In the genomic region with DNA sequence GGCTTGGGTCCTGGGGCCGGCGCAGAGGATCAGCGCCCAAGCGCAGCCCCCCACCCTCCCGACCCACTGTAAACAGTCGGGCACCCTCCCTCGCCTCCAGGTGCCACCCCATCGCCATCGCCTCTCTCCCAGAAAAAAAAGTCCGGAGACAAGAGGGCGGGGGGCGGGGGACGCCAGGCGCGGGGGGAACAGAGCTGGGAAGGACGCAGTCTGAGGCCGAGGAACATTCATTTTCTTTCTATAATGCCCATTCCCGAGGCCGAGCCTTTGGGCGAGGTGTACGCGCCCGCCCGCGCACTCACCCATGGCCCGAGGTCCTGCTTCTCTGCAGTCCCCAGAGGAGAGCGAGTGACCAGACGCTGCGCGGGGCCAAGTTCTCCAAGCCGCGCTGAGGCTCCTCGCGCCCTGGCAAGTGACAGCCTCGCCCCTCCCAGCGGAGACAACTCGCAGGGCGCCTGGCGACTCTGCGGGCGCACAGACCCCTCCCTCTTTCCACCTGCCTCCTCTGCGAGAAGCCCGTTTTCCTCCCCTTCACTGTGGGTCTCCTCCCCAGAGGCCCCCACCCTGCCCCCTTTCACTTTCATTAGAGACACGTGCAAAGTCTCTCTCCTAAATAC, we compare ENCODE assay signal across 9 cellular contexts.
DNase-seq lines count a peak whose midpoint lies in the region; ATAC-seq, FAIRE-seq and TF ChIP-seq lines count a peak whose summit lies in the region.
"Had no signal": no experiment of that assay in that cellular context is flagged by ENCODE, and none has a peak within 500 bp of the region (broad histone marks: within the 10 kb centered on the region; RNA-seq: fewer than 3 reads in every experiment).

No MANE protein-coding gene starts in this region.

- in situ Hi-C loops in astrocyte of the spinal cord (cut with HindIII; ENCODE audit: low sequenced_read_pairs) = no loop called here

- peaks cover 7% of the 10 kb centered on the region for H3K4me1 Mint-ChIP-seq in stimulated activated effector memory CD8-positive, alpha-beta T cell treated with anti-CD3 and anti-CD28 coated beads, Interleukin-12 subunit alpha, Interleukin-12 subunit beta, amount 100 ng/mL, for 72 hours

- no peaks in the 10 kb centered on the region for H3K9me3 ChIP-seq in kidney (ENCODE audit: control insufficient read depth in 1 of 2, low read length in 2 of 2)

- intact Hi-C loops in kidney (cut with DNase I) = no loop called here

- no peaks in the 10 kb centered on the region for H3K36me3 ChIP-seq in kidney (ENCODE audit: control insufficient read depth in 1 of 2, insufficient read depth in 2 of 2, low read length in 2 of 2)

- H3K36me3 Mint-ChIP-seq in stimulated activated effector memory CD8-positive, alpha-beta T cell treated with anti-CD3 and anti-CD28 coated beads, Interleukin-12 subunit alpha, Interleukin-12 subunit beta, amount 100 ng/mL, for 72 hours = no peaks in the 10 kb centered on the region

- H3K27ac ChIP-seq in kidney (ENCODE audit: low read depth in 2 of 2, low read length in 2 of 2) = no peak overlapping the region
- H3K27ac ChIP-seq: C4-2B had no signal

- H3K9me3 Mint-ChIP-seq in stimulated activated effector memory CD8-positive, alpha-beta T cell treated with anti-CD3 and anti-CD28 coated beads, Interleukin-12 subunit alpha, Interleukin-12 subunit beta, amount 100 ng/mL, for 72 hours = no peaks in the 10 kb centered on the region

- H3K4me3 ChIP-seq in astrocyte of the spinal cord (ENCODE audit: low read depth, low read length) (peak overlapping the region; percentile 46), kidney (ENCODE audit: low read length in 2 of 2) (peak overlapping the region; percentile 44 to 77)

- peak overlapping the region in 1 of 2 donors; percentile 46 for H3K9ac ChIP-seq in kidney (ENCODE audit: low read length in 2 of 2)

- peak; percentile 81 for ATAC-seq in GM21717 (IDR thresholded peaks at IDR 0.05; ENCODE audit: unreplicated experiment)
- peak; percentile 21 for ATAC-seq in stimulated activated effector memory CD8-positive, alpha-beta T cell treated with anti-CD3 and anti-CD28 coated beads, Interleukin-12 subunit alpha, Interleukin-12 subunit beta, amount 100 ng/mL, for 72 hours

- no peak overlapping the region for H3K27ac Mint-ChIP-seq in stimulated activated effector memory CD8-positive, alpha-beta T cell treated with anti-CD3 and anti-CD28 coated beads, Interleukin-12 subunit alpha, Interleukin-12 subunit beta, amount 100 ng/mL, for 72 hours

- FAIRE-seq in kidney (lab: Jason Lieb, UNC) = no peak

- TF ChIP-seq CTCF in astrocyte of the spinal cord (IDR thresholded peaks at IDR 0.05; ENCODE audit: low read depth, low read length) (no peak), kidney (IDR thresholded peaks at IDR 0.05; ENCODE audit: borderline replicate concordance, extremely low read depth, insufficient read depth) (no peak)

- H3K4me3 Mint-ChIP-seq in stimulated activated effector memory CD8-positive, alpha-beta T cell treated with anti-CD3 and anti-CD28 coated beads, Interleukin-12 subunit alpha, Interleukin-12 subunit beta, amount 100 ng/mL, for 72 hours = peak overlapping the region; percentile 24

- peaks cover 0 to 2% of the 10 kb centered on the region in 2 donors for H3K4me1 ChIP-seq in kidney (ENCODE audit: control insufficient read depth in 1 of 2, insufficient read depth in 1 of 2, low read depth in 1 of 2, low read length in 2 of 2)

- DNase-seq in NCI-H146 (lab: John Stamatoyannopoulos, UW) = peak; percentile 0
- DNase-seq in NCI-H146 treated with DMSO at 0.1 percent for 48 hours (lab: John Stamatoyannopoulos, UW; ENCODE audit: unreplicated experiment) = no peak
- DNase-seq in NCI-H1092 (lab: John Stamatoyannopoulos, UW) = peak; percentile 1
- DNase-seq in astrocyte of the spinal cord (ENCODE audit: low read depth, low spot score) = no peak
- peak; percentile 76 for DNase-seq in kidney
- DNase-seq in stimulated activated effector memory CD8-positive, alpha-beta T cell treated with anti-CD3 and anti-CD28 coated beads, Interleukin-12 subunit alpha, Interleukin-12 subunit beta, amount 100 ng/mL, for 72 hours (ENCODE audit: low spot score in 2 of 2) = no peak
- no peak for DNase-seq in NCI-H2196 treated with DMSO at 0.1 percent for 48 hours (lab: John Stamatoyannopoulos, UW; ENCODE audit: unreplicated experiment)

Comparison
In these comparisons a context has a peak if more than half of its experiments do, and no peak if none do; other contexts are left out.
1. DNase-seq: peak in NCI-H146 (single experiment), NCI-H1092 (single experiment) and kidney (single experiment); none in NCI-H146 treated with DMSO at 0.1 percent for 48 hours (single experiment), astrocyte of the spinal cord (single experiment), stimulated activated effector memory CD8-positive, alpha-beta T cell treated with anti-CD3 and anti-CD28 coated beads, Interleukin-12 subunit alpha, Interleukin-12 subunit beta, amount 100 ng/mL, for 72 hours (0 of 2) and NCI-H2196 treated with DMSO at 0.1 percent for 48 hours (single experiment).